In genomic region chr20:58192065-58192464, GRCh38 we compare ENCODE assay signal across 2 cellular contexts.
TF ChIP-seq lines count a peak whose summit lies in the region.

No MANE protein-coding gene starts in this region.

TF ChIP-seq in HepG2, 621 proteins besides CTCF, POLR2A, EP300 and RAD21:
- TF ChIP-seq, protein P1, sequence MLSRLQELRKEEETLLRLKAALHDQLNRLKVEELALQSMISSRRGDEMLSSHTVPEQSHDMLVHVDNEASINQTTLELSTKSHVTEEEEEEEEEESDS (CRISPR knock-in tag; IDR thresholded peaks at IDR 0.05; ENCODE audit: borderline replicate concordance), result no peak
- TF ChIP-seq, protein P2, sequence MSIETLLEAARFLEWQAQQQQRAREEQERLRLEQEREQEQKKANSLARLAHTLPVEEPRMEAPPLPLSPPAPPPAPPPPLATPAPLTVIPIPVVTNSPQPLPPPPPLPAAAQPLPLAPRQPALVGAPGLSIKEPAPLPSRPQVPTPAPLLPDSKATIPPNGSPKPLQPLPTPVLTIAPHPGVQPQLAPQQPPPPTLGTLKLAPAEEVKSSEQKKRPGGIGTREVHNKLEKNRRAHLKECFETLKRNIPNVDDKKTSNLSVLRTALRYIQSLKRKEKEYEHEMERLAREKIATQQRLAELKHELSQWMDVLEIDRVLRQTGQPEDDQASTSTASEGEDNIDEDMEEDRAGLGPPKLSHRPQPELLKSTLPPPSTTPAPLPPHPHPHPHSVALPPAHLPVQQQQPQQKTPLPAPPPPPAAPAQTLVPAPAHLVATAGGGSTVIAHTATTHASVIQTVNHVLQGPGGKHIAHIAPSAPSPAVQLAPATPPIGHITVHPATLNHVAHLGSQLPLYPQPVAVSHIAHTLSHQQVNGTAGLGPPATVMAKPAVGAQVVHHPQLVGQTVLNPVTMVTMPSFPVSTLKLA (IDR thresholded peaks at IDR 0.05), result peak; percentile 92
TF ChIP-seq in HepG2: peak in this region for 1.

TF ChIP-seq in H1, 55 proteins besides CTCF, POLR2A, EP300 and RAD21:
- TF ChIP-seq SAP30 (IDR thresholded peaks at IDR 0.05; ENCODE audit: insufficient read depth, insufficient replicate concordance, low read length) (no peak), CREB1 (IDR thresholded peaks at IDR 0.05) (no peak), GTF2F1 (IDR thresholded peaks at IDR 0.05; ENCODE audit: borderline replicate concordance, low read depth, low read length) (no peak), YY1 (IDR thresholded peaks at IDR 0.05; ENCODE audit: low read depth, low read length) (no peak), JUND (IDR thresholded peaks at IDR 0.05; ENCODE audit: low read length) (no peak), E2F6 (IDR thresholded peaks at IDR 0.05) (no peak), SIX5 (IDR thresholded peaks at IDR 0.05; ENCODE audit: low read depth, low read length) (no peak), ASH2L (IDR thresholded peaks at IDR 0.05; ENCODE audit: low read length) (no peak), NANOG (IDR thresholded peaks at IDR 0.05; ENCODE audit: insufficient read depth, low read depth, low read length, poor library complexity, severe bottlenecking) (no peak), EZH2 (IDR thresholded peaks at IDR 0.05; ENCODE audit: low read depth, low read length, severe bottlenecking) (no peak), SP1 (IDR thresholded peaks at IDR 0.05; ENCODE audit: low read depth, low read length) (no peak)
- TF ChIP-seq, protein P3, sequence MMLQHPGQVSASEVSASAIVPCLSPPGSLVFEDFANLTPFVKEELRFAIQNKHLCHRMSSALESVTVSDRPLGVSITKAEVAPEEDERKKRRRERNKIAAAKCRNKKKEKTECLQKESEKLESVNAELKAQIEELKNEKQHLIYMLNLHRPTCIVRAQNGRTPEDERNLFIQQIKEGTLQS (IDR thresholded peaks at IDR 0.05; ENCODE audit: insufficient read depth, low read depth, low read length), result no peak
TF ChIP-seq in H1: peak in this region for 0.
